Comparison of ENCODE assay signal across 8 cellular contexts in genomic region chr19:57632987-57633831, GRCh38. TPM values are rescaled to one million over a fixed set of nuclear protein-coding genes. Genes with fewer than 3 reads are reported as not detected.
A peak's percentile ranks its signal among the peaks of the same experiment; 100 is the strongest.
DNase-seq lines count a peak whose midpoint lies in the region; FAIRE-seq and TF ChIP-seq lines count a peak whose summit lies in the region.

Gene ZNF211 (plus strand): TSS chr19:57633168. CDS start chr19:57633347, 179 bp downstream.

- peak within 1 kb of the TSS in 1 of 3 experiments; percentile 8; a peak in 2 of 7 replicates for H3K27ac Mint-ChIP-seq in H9

- no peak within 1 kb of the TSS for H4K8ac ChIP-seq in H9 (replicated peaks; ENCODE audit: insufficient read length, low read depth, low read length)

- peaks cover 4 to 14% of the 10 kb centered on the region in 2 experiments; a peak in 3 of 4 replicates for H3K4me1 Mint-ChIP-seq in H9

- H3K18ac ChIP-seq in H9 (ENCODE audit: insufficient read length, low read depth, low read length) = no peak within 1 kb of the TSS

- peak; percentile 93 for FAIRE-seq in G401.6 (lab: Jason Lieb, UNC)
- FAIRE-seq in frontal cortex (lab: Jason Lieb, UNC) = no peak

- H4K20me1 ChIP-seq in H9 (ENCODE audit: control insufficient read depth, insufficient read depth, insufficient read length) = no peaks in the 10 kb centered on the region

- peak within 1 kb of the TSS; percentile 44 for H3K23ac ChIP-seq in H9 (ENCODE audit: insufficient read length, low read depth, low read length)

- H3K9me3 ChIP-seq in H9 (ENCODE audit: control insufficient read depth, low read depth, low read length) = no peaks in the 10 kb centered on the region
- H3K9me3 ChIP-seq in MG63 = peaks cover 17% of the 10 kb centered on the region
- peaks cover 10% of the 10 kb centered on the region for H3K9me3 ChIP-seq in SJSA1 (replicated peaks)
- H3K9me3 ChIP-seq in neuron (ENCODE audit: low read length) = peaks cover 16% of the 10 kb centered on the region

- H3K9ac ChIP-seq in H9 (ENCODE audit: extremely low read depth, insufficient read length, low read length) = peak within 1 kb of the TSS; percentile 69

- H2BK120ac ChIP-seq in H9 (ENCODE audit: low read depth, low read length, poor library complexity, severe bottlenecking) = no peak within 1 kb of the TSS

- H3K9me3 Mint-ChIP-seq in H9 = peaks cover 14 to 20% of the 10 kb centered on the region in 2 experiments

- H2AK5ac ChIP-seq in H9 (ENCODE audit: insufficient read length, low read length) = no peak within 1 kb of the TSS

- H3K27me3 ChIP-seq in H9 (ENCODE audit: insufficient read depth, low read length) (no peaks in the 10 kb centered on the region), MG63 (no peaks in the 10 kb centered on the region), SJSA1 (replicated peaks) (no peaks in the 10 kb centered on the region), neuron (ENCODE audit: insufficient read depth, low read length) (no peaks in the 10 kb centered on the region)

- H3K79me2 ChIP-seq in H9 (ENCODE audit: insufficient read depth, low read length) = no peaks in the 10 kb centered on the region

- peak within 1 kb of the TSS; percentile 92 to 97 for H3K4me3 Mint-ChIP-seq in H9

- no peaks in the 10 kb centered on the region; the same call in 1 of the 2 replicates for H3K27me3 Mint-ChIP-seq in H9 (ENCODE audit: low read depth)

- H3T11ph ChIP-seq in H9 (ENCODE audit: low read length) = no peak within 1 kb of the TSS

- H3K36me3 ChIP-seq in MG63 = peaks cover 9% of the 10 kb centered on the region
- peaks cover 51% of the 10 kb centered on the region for H3K36me3 ChIP-seq in SJSA1
- peaks cover 45% of the 10 kb centered on the region for H3K36me3 ChIP-seq in neuron (ENCODE audit: insufficient read depth, low read length)

- peak within 1 kb of the TSS; percentile 70 for H3K4me3 ChIP-seq in MG63
- peak within 1 kb of the TSS; percentile 84 for H3K4me3 ChIP-seq in SJSA1
- H3K4me3 ChIP-seq in neuron (ENCODE audit: low read length) = peak within 1 kb of the TSS; percentile 76

- H2AFZ ChIP-seq in H9 (ENCODE audit: low read length) (peak within 1 kb of the TSS; percentile 86), neuron (ENCODE audit: low read depth, low read length) (peak within 1 kb of the TSS; percentile 55)

- H3K56ac ChIP-seq in H9 (ENCODE audit: insufficient read length, low read depth, low read length) = no peak within 1 kb of the TSS

- no peak within 1 kb of the TSS for H4K91ac ChIP-seq in H9 (ENCODE audit: insufficient read length, low read depth, low read length)

- DNase-seq in H9 (peak; percentile 95), MG63 (peak; percentile 95), SJSA1 (ENCODE audit: low read depth in 1 of 2, low spot score in 2 of 2) (peak; percentile 91), frontal cortex (ENCODE audit: low spot score in 2 of 2) (peak; percentile 84 to 92), stromal cell of bone marrow (ENCODE audit: low read depth) (peak; percentile 93)
- peak; percentile 28 to 81 (median 70) for DNase-seq in activated naive CD4-positive, alpha-beta T cell (lab: John Stamatoyannopoulos, UW)

- peak within 1 kb of the TSS; percentile 62 for H2BK12ac ChIP-seq in H9 (ENCODE audit: insufficient read length, low read depth, low read length)

- H3K23me2 ChIP-seq in H9 (ENCODE audit: insufficient read length, low read depth, low read length, poor library complexity, severe bottlenecking) = peaks cover 6% of the 10 kb centered on the region

- no peak within 1 kb of the TSS for H2BK5ac ChIP-seq in H9 (ENCODE audit: insufficient read length, low read length)

- no peaks in the 10 kb centered on the region for H3K79me1 ChIP-seq in H9 (ENCODE audit: insufficient read depth, low read depth, low read length, poor library complexity, severe bottlenecking)

- H4K5ac ChIP-seq in H9 (ENCODE audit: insufficient read length, low read depth, low read length) = no peak within 1 kb of the TSS

- no peak within 1 kb of the TSS for H2BK20ac ChIP-seq in H9 (ENCODE audit: low read depth, low read length, poor library complexity, severe bottlenecking)

- H3K4ac ChIP-seq in H9 (ENCODE audit: low read depth, low read length) = no peak within 1 kb of the TSS

- no peak within 1 kb of the TSS for H2BK15ac ChIP-seq in H9 (ENCODE audit: low read depth, low read length)

- H3K4me2 ChIP-seq in H9 (ENCODE audit: insufficient read depth, insufficient read length, low read length) = peak within 1 kb of the TSS; percentile 95

- H3K4me1 ChIP-seq in H9 (ENCODE audit: insufficient read depth, low read length) (no peaks in the 10 kb centered on the region; the same call in 1 of the 2 replicates), SJSA1 (replicated peaks) (0 out of 2 replicates have a peak, but pooled peaks cover 6% of the 10 kb centered on the region), neuron (ENCODE audit: insufficient read depth, low read length) (peaks cover 10% of the 10 kb centered on the region)

- no peak within 1 kb of the TSS for H3K14ac ChIP-seq in H9 (ENCODE audit: insufficient read depth, low read length)

- no peak for TF ChIP-seq CTCF in H9 (conservative IDR thresholded peaks at IDR 0.05)

- H3K36me3 Mint-ChIP-seq in H9 (ENCODE audit: insufficient read depth in 1 of 3, low read depth in 3 of 3) = peaks cover 30 to 35% (median 33%) of the 10 kb centered on the region in 3 experiments

- H3K27ac ChIP-seq in H9 (ENCODE audit: insufficient read length, low read depth, low read length) (no peak within 1 kb of the TSS), SJSA1 (no peak within 1 kb of the TSS)

- no CpG with 5 or more reads among the region's 59 CpGs for WGBS in H9 (ENCODE audit: extremely low coverage, insufficient read length, low lambda C conversion rate)

RNA-seq across cellular contexts. Expression of gene ZNF211, which starts in this region (rescaled TPM):
- total RNA-seq in H9 (2021) = 12.9 and 14.8 TPM in 2 replicates
- total RNA-seq in MG63 (2014; rRNA removed; shearing (Covaris generic); ENCODE audit: low replicate concordance) = 2.5 and 4.5 TPM in 2 replicates
- 9.7 and 18.5 TPM in 2 replicates for total RNA-seq in SJSA1 (2014; rRNA removed; shearing (Covaris generic))
- 27.3 TPM for total RNA-seq in frontal cortex
